In genomic region chr3:152103257-152103656, GRCh38 we compare ENCODE assay signal across 29 cellular contexts.
"Had no signal": no experiment of that assay in that cellular context is flagged by ENCODE, and none has a peak within 500 bp of the region (broad histone marks: within the 10 kb centered on the region; RNA-seq: fewer than 3 reads in every experiment).

No MANE protein-coding gene starts in this region.

- H3K4me1 ChIP-seq: neural progenitor cell, parathyroid adenoma, psoas muscle, suprapubic skin, testis, tibial artery, transverse colon, upper lobe of right lung, uterus had no signal

- H3K4me3 ChIP-seq: neural progenitor cell, ovary, psoas muscle, skin epidermis, smooth muscle cell, spleen, suprapubic skin, testis, tibial artery, transverse colon, upper lobe of right lung, uterus had no signal

- H3K79me2 ChIP-seq: parathyroid adenoma had no signal

- ATAC-seq: naive thymus-derived CD8-positive, alpha-beta T cell; natural killer cell treated with Interleukin-12 subunit alpha and Interleukin-12 subunit beta and Interleukin-15 and Interleukin-18, amount 100 ng/mL, for 72 hours; psoas muscle; right cardiac atrium; sciatic nerve; stimulated activated memory B cell treated with anti-CD40 and anti-IgM and Interleukin-4, amounts not matched to agents 10 μg/mL and 1 μg/mL and 100 μg/mL, for 72 hours; stimulated activated naive CD8-positive, alpha-beta T cell treated with anti-CD3 and anti-CD28 coated beads, Interleukin-15, amount 100 ng/mL, for 72 hours; stimulated activated naive CD8-positive, alpha-beta T cell treated with anti-CD3 and anti-CD28 coated beads, Interleukin-15, Interleukin-2, amounts not matched to agents 100 U/mL and 50 U/mL, for 24 hours; upper lobe of right lung had no signal

- DNase-seq: naive thymus-derived CD8-positive, alpha-beta T cell; occipital lobe; ovary; posterior cingulate gyrus; psoas muscle; right cardiac atrium; spleen; stimulated activated CD4-positive, alpha-beta T cell treated with anti-CD3 and anti-CD28 coated beads, Interleukin-12 subunit alpha, Interleukin-12 subunit beta, amount 100 ng/mL, for 4 hours; stimulated activated CD4-positive, alpha-beta T cell treated with anti-CD3 and anti-CD28 coated beads, Interleukin-1b, Interleukin-23, amount 100 ng/mL, for 48 hours; stimulated activated CD4-positive, alpha-beta T cell treated with anti-CD3 and anti-CD28 coated beads, Interleukin-4, amount 100 ng/mL, for 1 hour; stimulated activated CD4-positive, alpha-beta T cell treated with anti-CD3 and anti-CD28 coated beads, Interleukin-4, amount 100 ng/mL, for 4 hours; stimulated activated CD8-positive, alpha-beta memory T cell treated with anti-CD3 and anti-CD28 coated beads, Interleukin-4, amount 100 ng/mL, for 48 hours; stimulated activated naive CD4-positive, alpha-beta T cell; stimulated activated naive CD8-positive, alpha-beta T cell treated with anti-CD3 and anti-CD28 coated beads, Interleukin-15, amount 100 ng/mL, for 72 hours; stimulated activated naive CD8-positive, alpha-beta T cell treated with anti-CD3 and anti-CD28 coated beads, Interleukin-15, Interleukin-2, amounts not matched to agents 100 U/mL and 50 U/mL, for 24 hours; substantia nigra; testis; tibial artery; transverse colon; upper lobe of right lung; uterus had no signal

- H3K27me3 ChIP-seq: neural progenitor cell, ovary, spleen, suprapubic skin, testis, tibial artery, transverse colon, upper lobe of right lung, uterus had no signal

- H2AFZ ChIP-seq: parathyroid adenoma had no signal

- H3K9ac ChIP-seq: neural progenitor cell, parathyroid adenoma had no signal

- H3K4me2 ChIP-seq: neural progenitor cell, smooth muscle cell had no signal

- H3K27ac ChIP-seq: neural progenitor cell, ovary, parathyroid adenoma, psoas muscle, skin epidermis, spleen, suprapubic skin, testis, tibial artery, transverse colon, upper lobe of right lung, uterus had no signal

- H3K9me3 ChIP-seq: ovary, psoas muscle, spleen, suprapubic skin, testis, tibial artery, transverse colon, upper lobe of right lung, uterus had no signal

- H3K36me3 ChIP-seq: neural progenitor cell, ovary, spleen, suprapubic skin, tibial artery, transverse colon, upper lobe of right lung, uterus had no signal
